8 cellular contexts compared by ENCODE assay signal in the genomic region with DNA sequence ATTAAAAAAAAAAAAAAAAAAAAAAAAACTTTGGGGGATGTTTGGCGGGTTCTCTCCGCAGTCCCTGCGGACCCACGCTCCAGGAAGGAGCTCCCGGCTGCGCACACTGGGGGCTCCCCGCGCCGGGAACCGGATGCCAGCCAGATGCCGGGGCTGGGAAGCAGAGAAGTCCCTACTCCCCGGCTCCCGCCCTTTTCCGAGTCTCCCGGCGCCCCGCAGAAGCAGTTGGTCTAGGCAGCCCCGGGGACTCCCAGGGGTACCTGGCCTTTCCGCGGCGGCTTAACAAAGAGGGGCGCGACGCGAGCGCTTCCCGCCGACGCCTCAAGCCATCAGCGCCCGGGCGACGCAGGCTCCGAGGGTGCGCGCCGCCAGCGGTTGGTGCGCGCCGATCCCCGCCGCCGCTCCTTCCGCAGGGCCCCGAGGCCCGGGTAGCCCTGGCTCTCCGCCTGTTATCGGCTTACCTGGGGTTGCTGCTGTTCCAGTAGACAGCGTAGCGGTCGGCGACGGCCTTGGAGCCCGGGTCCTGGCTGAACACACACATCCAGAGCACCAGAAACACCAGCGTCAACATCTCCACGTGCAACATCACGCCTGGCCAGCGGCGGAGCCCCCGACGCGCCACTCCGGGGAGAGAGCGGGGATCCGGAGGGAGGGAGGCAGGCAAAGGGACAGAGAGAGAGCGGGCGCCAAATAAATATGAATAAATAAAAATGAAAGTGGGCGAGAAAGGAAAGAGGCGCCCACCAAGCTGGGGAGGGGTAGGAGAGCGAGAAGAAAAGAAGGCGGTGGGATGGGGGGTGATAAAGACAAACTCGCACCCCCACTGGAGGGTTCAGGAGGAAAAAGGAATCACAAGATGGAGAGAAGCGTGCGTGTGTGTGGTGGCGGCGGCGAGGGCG. TPM values are rescaled to one million over a fixed set of nuclear protein-coding genes. Genes with fewer than 3 reads are reported as not detected.
DNase-seq lines count a peak whose midpoint lies in the region; ATAC-seq and TF ChIP-seq lines count a peak whose summit lies in the region.

No MANE protein-coding gene starts in this region.

- no CpG with 5 or more reads among the region's 79 CpGs for WGBS in trophoblast cell (ENCODE audit: extremely low coverage, insufficient coverage, insufficient read length)

- peak overlapping the region; percentile 85 for H3K9ac ChIP-seq in trophoblast cell (ENCODE audit: low read length)

- H2AFZ ChIP-seq in trophoblast cell (ENCODE audit: insufficient read depth, low read length, poor library complexity), result no peak overlapping the region

- H3K27ac ChIP-seq in trophoblast cell (ENCODE audit: low read depth, low read length), result no peak overlapping the region

- peaks cover 32% of the 10 kb centered on the region for H3K4me1 Mint-ChIP-seq in activated T-cell treated with anti-CD3 and anti-CD28 coated beads, Interleukin-2, amount 50 U/mL, for 24 hours (ENCODE audit: low read depth)
- peaks cover 35% of the 10 kb centered on the region for H3K4me1 Mint-ChIP-seq in activated CD8-positive, alpha-beta T cell treated with anti-CD3 and anti-CD28 coated beads, Interleukin-2, amount 10 ng/mL, durations not matched to agents 7 days and 5 days (ENCODE audit: low read depth)

- H3K4ac ChIP-seq in trophoblast cell (ENCODE audit: low read depth, low read length), result peak overlapping the region; percentile 21

- H3K79me1 ChIP-seq in trophoblast cell (ENCODE audit: low read length), result peaks cover 24% of the 10 kb centered on the region

- no peak for TF ChIP-seq EP300 in Ishikawa (IDR thresholded peaks at IDR 0.05; ENCODE audit: borderline replicate concordance)

- peaks cover 83% of the 10 kb centered on the region for H3K27me3 Mint-ChIP-seq in activated T-cell treated with anti-CD3 and anti-CD28 coated beads, Interleukin-2, amount 50 U/mL, for 24 hours
- peaks cover 65% of the 10 kb centered on the region for H3K27me3 Mint-ChIP-seq in activated CD8-positive, alpha-beta T cell treated with anti-CD3 and anti-CD28 coated beads, Interleukin-2, amount 10 ng/mL, durations not matched to agents 7 days and 5 days (ENCODE audit: low read depth)

- POLR2A ChIA-PET in activated CD8-positive, alpha-beta T cell treated with anti-CD3 and anti-CD28 coated beads, Interleukin-2, amount 10 ng/mL, durations not matched to agents 7 days and 5 days (lab: Charles Lee), result interaction anchor here (0.6 kb wide), 1 partner anchor 177 kb away, joined by 4 read pairs; no protein-coding TSS in a partner anchor

- H3K36me3 Mint-ChIP-seq in activated T-cell treated with anti-CD3 and anti-CD28 coated beads, Interleukin-2, amount 50 U/mL, for 24 hours (ENCODE audit: low read depth), result no peaks in the 10 kb centered on the region
- peaks cover 2% of the 10 kb centered on the region for H3K36me3 Mint-ChIP-seq in activated CD8-positive, alpha-beta T cell treated with anti-CD3 and anti-CD28 coated beads, Interleukin-2, amount 10 ng/mL, durations not matched to agents 7 days and 5 days (ENCODE audit: low read depth)

- no peaks in the 10 kb centered on the region for H3K36me3 ChIP-seq in trophoblast cell (ENCODE audit: control insufficient read depth in 1 of 2, insufficient read depth in 2 of 2, low read length in 2 of 2)

- H2BK5ac ChIP-seq in trophoblast cell (ENCODE audit: low read depth, low read length, poor library complexity), result no peak overlapping the region

- peak overlapping the region; percentile 67 for H2BK12ac ChIP-seq in trophoblast cell (ENCODE audit: low read length)

- H3K18ac ChIP-seq in trophoblast cell (ENCODE audit: low read length), result peak overlapping the region; percentile 61

- H4K91ac ChIP-seq in trophoblast cell (ENCODE audit: low read depth, low read length), result peak overlapping the region; percentile 28

- H3K14ac ChIP-seq in trophoblast cell (ENCODE audit: low read length), result peak overlapping the region; percentile 69

- peaks cover 8% of the 10 kb centered on the region for H3K79me2 ChIP-seq in trophoblast cell (ENCODE audit: control insufficient read depth, insufficient read depth, low read length, poor library complexity)

- peak; percentile 40 for DNase-seq in activated T-cell treated with anti-CD3 and anti-CD28 coated beads, Interleukin-2, amount 50 U/mL, for 24 hours
- no peak for DNase-seq in activated T-cell treated with anti-CD3 and anti-CD28 coated beads, Interleukin-2, amount 50 U/mL, for 1 hour
- DNase-seq in activated CD8-positive, alpha-beta T cell treated with anti-CD3 and anti-CD28 coated beads, Interleukin-2, amount 10 ng/mL, durations not matched to agents 7 days and 5 days, result no peak
- DNase-seq in germinal center (ENCODE audit: low spot score) (peak; percentile 8), trophoblast cell (peak in 1 of 2 donors; percentile 49), SIG-M5 treated with dmso at 0.1 percent for 504 hours (lab: John Stamatoyannopoulos, UW; ENCODE audit: unreplicated experiment) (no peak), cerebellar cortex (ENCODE audit: low spot score) (no peak)

- H2AK5ac ChIP-seq in trophoblast cell (ENCODE audit: low read length), result no peak overlapping the region

- H3K4me1 ChIP-seq in trophoblast cell (ENCODE audit: control insufficient read depth in 1 of 2, insufficient read depth in 2 of 2, low read length in 2 of 2), result peaks cover 0 to 2% of the 10 kb centered on the region in 2 experiments

- H4K8ac ChIP-seq in trophoblast cell (ENCODE audit: low read depth, low read length), result peak overlapping the region; percentile 44

- H2BK120ac ChIP-seq in trophoblast cell (ENCODE audit: insufficient read depth, low read length, poor library complexity), result peak overlapping the region; percentile 57

- H3K4me3 ChIP-seq in trophoblast cell (ENCODE audit: low read depth, low read length), result peak overlapping the region; percentile 86

- peak; percentile 26 for ATAC-seq in activated CD8-positive, alpha-beta T cell treated with anti-CD3 and anti-CD28 coated beads, Interleukin-2, amount 10 ng/mL, durations not matched to agents 7 days and 5 days

- CTCF ChIA-PET in activated CD8-positive, alpha-beta T cell treated with anti-CD3 and anti-CD28 coated beads, Interleukin-2, amount 10 ng/mL, durations not matched to agents 7 days and 5 days (lab: Charles Lee), result interaction anchor here (1.6 kb wide), 1 partner anchor 98 kb away, joined by 4 read pairs; no protein-coding TSS in a partner anchor

- TF ChIP-seq RAD21 in Ishikawa (IDR thresholded peaks at IDR 0.05; ENCODE audit: low read depth), result no peak

- no peaks in the 10 kb centered on the region for H3K9me3 ChIP-seq in trophoblast cell (ENCODE audit: insufficient read depth, low read depth, low read length)

- H3K4me3 Mint-ChIP-seq in activated T-cell treated with anti-CD3 and anti-CD28 coated beads, Interleukin-2, amount 50 U/mL, for 24 hours, result peak overlapping the region; percentile 57
- peak overlapping the region; percentile 66 for H3K4me3 Mint-ChIP-seq in activated CD8-positive, alpha-beta T cell treated with anti-CD3 and anti-CD28 coated beads, Interleukin-2, amount 10 ng/mL, durations not matched to agents 7 days and 5 days

- peak overlapping the region; percentile 38 for H4K12ac ChIP-seq in trophoblast cell (ENCODE audit: low read depth, low read length)

- H3K4me2 ChIP-seq in trophoblast cell (ENCODE audit: low read length), result peak overlapping the region; percentile 89

- H3K23ac ChIP-seq in trophoblast cell (ENCODE audit: low read length), result no peak overlapping the region

- no peaks in the 10 kb centered on the region for H3K9me3 Mint-ChIP-seq in activated T-cell treated with anti-CD3 and anti-CD28 coated beads, Interleukin-2, amount 50 U/mL, for 24 hours
- H3K9me3 Mint-ChIP-seq in activated CD8-positive, alpha-beta T cell treated with anti-CD3 and anti-CD28 coated beads, Interleukin-2, amount 10 ng/mL, durations not matched to agents 7 days and 5 days (ENCODE audit: insufficient read depth), result no peaks in the 10 kb centered on the region

- no peaks in the 10 kb centered on the region for H3K27me3 ChIP-seq in trophoblast cell (ENCODE audit: insufficient read depth, low read length)

- no peak overlapping the region for H3K27ac Mint-ChIP-seq in activated T-cell treated with anti-CD3 and anti-CD28 coated beads, Interleukin-2, amount 50 U/mL, for 24 hours
- H3K27ac Mint-ChIP-seq in activated CD8-positive, alpha-beta T cell treated with anti-CD3 and anti-CD28 coated beads, Interleukin-2, amount 10 ng/mL, durations not matched to agents 7 days and 5 days, result no peak overlapping the region

TF ChIP-seq in Ishikawa, 13 proteins besides CTCF, POLR2A, EP300 and RAD21:
- TF ChIP-seq, protein P1, sequence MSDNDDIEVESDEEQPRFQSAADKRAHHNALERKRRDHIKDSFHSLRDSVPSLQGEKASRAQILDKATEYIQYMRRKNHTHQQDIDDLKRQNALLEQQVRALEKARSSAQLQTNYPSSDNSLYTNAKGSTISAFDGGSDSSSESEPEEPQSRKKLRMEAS (IDR thresholded peaks at IDR 0.05), result peak; percentile 54; the same call in 1 of the 2 replicates
- TF ChIP-seq ZBTB7A (IDR thresholded peaks at IDR 0.05; ENCODE audit: low read depth), result no peak

RNA-seq across cellular contexts. Expression of a gene that starts 0.5 kb away (rescaled TPM):
- total RNA-seq in activated CD8-positive, alpha-beta T cell treated with anti-CD3 and anti-CD28 coated beads, Interleukin-2, amount 10 ng/mL, durations not matched to agents 7 days and 5 days, result not detected
- polyA plus RNA-seq in trophoblast cell (2013), result 10.5 and 10.9 TPM in 2 replicates

Comparison
In these comparisons a context has a peak if more than half of its experiments do, and no peak if none do; other contexts are left out.
1. DNase-seq: peak in activated T-cell treated with anti-CD3 and anti-CD28 coated beads, Interleukin-2, amount 50 U/mL, for 24 hours (single experiment) and germinal center (single experiment); none in activated T-cell treated with anti-CD3 and anti-CD28 coated beads, Interleukin-2, amount 50 U/mL, for 1 hour (single experiment), activated CD8-positive, alpha-beta T cell treated with anti-CD3 and anti-CD28 coated beads, Interleukin-2, amount 10 ng/mL, durations not matched to agents 7 days and 5 days (single experiment), SIG-M5 treated with dmso at 0.1 percent for 504 hours (single experiment) and cerebellar cortex (single experiment).